8 cellular contexts compared by ENCODE assay signal in genomic region chr1:58785424-58786058, GRCh38. TPM values are rescaled to one million over a fixed set of nuclear protein-coding genes. Genes with fewer than 3 reads are reported as not detected.
A peak's percentile ranks its signal among the peaks of the same experiment; 100 is the strongest.
DNase-seq lines count a peak whose midpoint lies in the region; ATAC-seq lines count a peak whose summit lies in the region.

No MANE protein-coding gene starts in this region.

- ATAC-seq in GM18502 (IDR thresholded peaks at IDR 0.05; ENCODE audit: poor library complexity, unreplicated experiment), result no peak

- peak overlapping the region; percentile 86 for H3K4me3 ChIP-seq in mesodermal cell (ENCODE audit: extremely low read depth, insufficient read depth, low read length, poor library complexity, severe bottlenecking)
- H3K4me3 ChIP-seq in subcutaneous abdominal adipose tissue (ENCODE audit: low read depth in 1 of 5, low read length in 5 of 5), result peak overlapping the region; percentile 79 to 100 (median 93)

- H3K9me3 ChIP-seq in mesodermal cell (ENCODE audit: control insufficient read depth, low read length) (peaks cover 16% of the 10 kb centered on the region), subcutaneous abdominal adipose tissue (ENCODE audit: control insufficient read depth in 5 of 5, low read length in 5 of 5) (peaks cover 0 to 7% (median 0%) of the 10 kb centered on the region in 5 donors)

- H3K9ac ChIP-seq in subcutaneous abdominal adipose tissue (ENCODE audit: low read length in 5 of 5), result peak overlapping the region; percentile 91 to 100 (median 99)

- H3K27ac ChIP-seq in mesodermal cell (ENCODE audit: low read depth, low read length, severe bottlenecking) (no peak overlapping the region), subcutaneous abdominal adipose tissue (ENCODE audit: low read depth, low read length) (peak overlapping the region; percentile 100)

- H3K27me3 ChIP-seq in subcutaneous abdominal adipose tissue (ENCODE audit: control insufficient read depth in 5 of 5, insufficient read depth in 4 of 5, low read length in 5 of 5), result no peaks in the 10 kb centered on the region

- DNase-seq in DMS79 (lab: John Stamatoyannopoulos, UW), result peak; percentile 78
- DNase-seq in NCI-H1694 treated with DMSO at 0.1 percent for 48 hours (lab: John Stamatoyannopoulos, UW), result peak; percentile 67
- DNase-seq in activated CD4-positive, alpha-beta T cell treated with anti-CD3 and anti-CD28 coated beads for 24 hours (ENCODE audit: low read depth in 2 of 2), result peak; percentile 7 to 15
- DNase-seq in effector CD4-positive, alpha-beta T cell, result peak; percentile 13
- DNase-seq in COLO829 (ENCODE audit: low spot score), result no peak

- H3K4me1 ChIP-seq in mesodermal cell (ENCODE audit: control insufficient read depth, insufficient read depth, low read length, poor library complexity, severe bottlenecking) (peaks cover 4% of the 10 kb centered on the region), subcutaneous abdominal adipose tissue (ENCODE audit: control insufficient read depth in 5 of 5, insufficient read depth in 5 of 5, low read length in 5 of 5) (peaks cover 9 to 29% (median 17%) of the 10 kb centered on the region in 5 donors)

- peaks cover 16% of the 10 kb centered on the region for H3K36me3 ChIP-seq in mesodermal cell (ENCODE audit: control insufficient read depth, insufficient read depth, low read length)
- H3K36me3 ChIP-seq in subcutaneous abdominal adipose tissue (ENCODE audit: control insufficient read depth in 5 of 5, insufficient read depth in 5 of 5, low read length in 5 of 5), result peaks cover 4 to 11% (median 9%) of the 10 kb centered on the region in 5 donors

- 16 to 22% methylated on average over 9 to 11 of the region's 14 CpGs for WGBS in mesodermal cell (ENCODE audit: insufficient coverage in 2 of 2), 2 experiments

RNA-seq across cellular contexts. Expression of gene JUN, which starts 1.7 kb away (rescaled TPM):
- polyA plus RNA-seq in mesodermal cell (2013, experiment 1 of 2), result 40.5 TPM
- 35.1 TPM for polyA plus RNA-seq in mesodermal cell (2013, experiment 2 of 2)
